Comparison of ENCODE assay signal across 9 cellular contexts in genomic region chr5:157917909-157918809, GRCh38. TPM values are rescaled to one million over a fixed set of nuclear protein-coding genes. Genes with fewer than 3 reads are reported as not detected.
DNase-seq lines count a peak whose midpoint lies in the region; ATAC-seq, FAIRE-seq and TF ChIP-seq lines count a peak whose summit lies in the region.
"Had no signal": no experiment of that assay in that cellular context is flagged by ENCODE, and none has a peak within 500 bp of the region (broad histone marks: within the 10 kb centered on the region; RNA-seq: fewer than 3 reads in every experiment).

No MANE protein-coding gene starts in this region.

- 72 to 73% methylated on average over 6 to 8 of the region's 8 CpGs for WGBS in gastroesophageal sphincter (ENCODE audit: low coverage in 1 of 2), 2 donors

- no peaks in the 10 kb centered on the region for H3K27me3 ChIP-seq in gastroesophageal sphincter

- H3K27ac ChIP-seq in gastroesophageal sphincter: peak overlapping the region in 1 of 4 donors; percentile 8
- H3K27ac ChIP-seq: thoracic aorta had no signal

- peak; percentile 19 to 57 (median 32) for TF ChIP-seq CTCF in gastroesophageal sphincter (IDR thresholded peaks at IDR 0.05)

- peak; percentile 79 for ATAC-seq in HG03342 (IDR thresholded peaks at IDR 0.05; ENCODE audit: unreplicated experiment)
- peak; percentile 60 for ATAC-seq in gastroesophageal sphincter
- no peak for ATAC-seq in GM18873 (IDR thresholded peaks at IDR 0.05; ENCODE audit: low FRiP score, unreplicated experiment)

- peaks cover 3 to 20% (median 16%) of the 10 kb centered on the region in 3 donors for H3K4me1 ChIP-seq in gastroesophageal sphincter

- no peak for TF ChIP-seq EP300 in gastroesophageal sphincter (IDR thresholded peaks at IDR 0.05)

- no peaks in the 10 kb centered on the region for H3K36me3 ChIP-seq in gastroesophageal sphincter
- H3K36me3 ChIP-seq: thoracic aorta had no signal

- no peaks in the 10 kb centered on the region for H3K9me3 ChIP-seq in gastroesophageal sphincter
- H3K9me3 ChIP-seq: thoracic aorta had no signal

- no peak for TF ChIP-seq POLR2A in gastroesophageal sphincter (IDR thresholded peaks at IDR 0.05)

- DNase-seq in activated gamma-delta T cell treated with Interleukin-2 at 50 U/mL for 16 hours (peak; percentile 40), activated gamma-delta T cell (lab: John Stamatoyannopoulos, UW) (no peak), RCC 7860 (ENCODE audit: low spot score) (peak; percentile 20), pulmonary artery endothelial cell (ENCODE audit: low read depth, low spot score) (peak; percentile 27)
- DNase-seq in activated T-helper 1 cell treated with anti-CD3 and anti-CD28 coated beads, Interleukin-2, amount 50 U/mL, for 16 hours (ENCODE audit: low read depth in 1 of 2, low spot score in 1 of 2): peak; percentile 26 to 31

- H3K4me3 ChIP-seq in gastroesophageal sphincter: no peak overlapping the region
- H3K4me3 ChIP-seq: thoracic aorta had no signal

- no peak for FAIRE-seq in RCC 7860 (lab: Jason Lieb, UNC)

RNA-seq across cellular contexts. Expression of gene CLINT1, which starts 59.2 kb away (rescaled TPM):
- total RNA-seq in gastroesophageal sphincter: 100 to 1,000 TPM in 2 of 4 donors, 10 to 100 TPM in 2; 69.1 to 103 (median 88.6) TPM
- 134 and 138 TPM in 2 replicates for total RNA-seq in pulmonary artery endothelial cell
